In the genomic region with DNA sequence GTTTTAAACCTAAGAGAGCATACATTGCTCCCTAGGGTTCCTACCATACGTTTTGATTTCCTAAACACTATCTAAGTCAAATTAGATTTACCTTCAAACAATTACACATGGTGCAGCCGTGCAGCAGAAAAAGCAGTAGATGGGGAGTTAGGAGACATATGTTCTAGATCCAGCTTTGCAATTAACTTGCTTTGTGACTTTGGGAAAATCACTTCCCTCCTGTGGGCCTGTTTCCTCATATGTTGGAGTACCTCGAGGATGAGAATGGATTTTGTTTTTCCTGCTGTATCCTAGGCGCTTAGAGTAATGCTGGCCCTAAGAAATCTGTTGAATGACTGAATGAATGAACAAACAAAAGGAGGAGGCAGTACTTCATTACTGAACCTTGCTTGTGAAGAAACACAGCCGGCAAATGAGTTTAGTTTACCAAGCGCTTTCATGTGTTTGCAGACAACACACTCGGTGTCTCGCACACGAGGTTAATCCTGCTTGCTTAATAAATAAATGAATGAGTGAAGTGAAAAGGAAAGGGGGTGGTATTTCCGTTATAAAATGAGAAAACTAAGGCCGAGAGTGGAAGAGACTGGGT, we compare ENCODE assay signal across 8 cellular contexts. TPM values are rescaled to one million over a fixed set of nuclear protein-coding genes. Genes with fewer than 3 reads are reported as not detected.
DNase-seq lines count a peak whose midpoint lies in the region; ATAC-seq and TF ChIP-seq lines count a peak whose summit lies in the region.

No MANE protein-coding gene starts in this region.

- TF ChIP-seq CTCF in HL-60 (IDR thresholded peaks at IDR 0.05; ENCODE audit: insufficient read depth, low read length) (no peak), liver (IDR thresholded peaks at IDR 0.05; ENCODE audit: low read depth, low read length, missing input control) (no peak), upper lobe of left lung (IDR thresholded peaks at IDR 0.05) (no peak)

- 2% methylated on average over 11 of the region's 11 CpGs for WGBS in liver
- WGBS in upper lobe of left lung, 2 donors, result 3 to 5% methylated on average over 11 of the region's 11 CpGs

- H3K9me3 ChIP-seq in liver (ENCODE audit: control insufficient read depth in 4 of 4, low read length in 3 of 4) (peaks cover 0 to under 1% (median 0%) of the 10 kb centered on the region in 4 donors), upper lobe of left lung (no peaks in the 10 kb centered on the region)

- no peaks in the 10 kb centered on the region for H3K27me3 ChIP-seq in HL-60 (ENCODE audit: insufficient read depth, poor library complexity, severe bottlenecking)
- H3K27me3 ChIP-seq in liver (ENCODE audit: control insufficient read depth in 4 of 4, insufficient read depth in 4 of 4, low read length in 3 of 4), result no peaks in the 10 kb centered on the region
- H3K27me3 ChIP-seq in upper lobe of left lung, result no peaks in the 10 kb centered on the region

- H3K4me3 ChIP-seq in HL-60 (replicated peaks; ENCODE audit: insufficient read depth, low read length) (peak overlapping the region; percentile 68), liver (ENCODE audit: low read depth in 1 of 3, low read length in 3 of 3) (peak overlapping the region; percentile 83 to 94 (median 90)), upper lobe of left lung (peak overlapping the region; percentile 55 to 86 (median 68))

- no peak for TF ChIP-seq POLR2A in upper lobe of left lung (IDR thresholded peaks at IDR 0.05)

- H3K36me3 ChIP-seq in liver (ENCODE audit: control insufficient read depth in 4 of 4, insufficient read depth in 3 of 4, low read depth in 1 of 4, low read length in 3 of 4) (peaks cover 4 to 23% (median 20%) of the 10 kb centered on the region in 4 donors), upper lobe of left lung (peaks cover 7 to 28% (median 23%) of the 10 kb centered on the region in 4 donors)

- no peak for TF ChIP-seq RAD21 in liver (IDR thresholded peaks at IDR 0.05)

- ATAC-seq in upper lobe of left lung (ENCODE audit: low FRiP score in 2 of 2) (no peak), HG02571 (IDR thresholded peaks at IDR 0.05; ENCODE audit: unreplicated experiment) (no peak)

- peak overlapping the region; percentile 83 for H3K27ac ChIP-seq in HL-60 (replicated peaks)
- peak overlapping the region; percentile 93 to 96 for H3K27ac ChIP-seq in liver (ENCODE audit: low read depth in 1 of 2, low read length in 2 of 2)
- H3K27ac ChIP-seq in upper lobe of left lung, result peak overlapping the region; percentile 88 to 95 (median 92)

- peak overlapping the region; percentile 94 to 99 for H3K9ac ChIP-seq in liver (ENCODE audit: low read depth in 1 of 2, low read length in 2 of 2)

- peaks cover 6 to 40% (median 20%) of the 10 kb centered on the region in 4 donors for H3K4me1 ChIP-seq in liver (ENCODE audit: control insufficient read depth in 4 of 4, insufficient read depth in 4 of 4, low read length in 3 of 4)
- peaks cover 24 to 37% (median 35%) of the 10 kb centered on the region in 4 donors for H3K4me1 ChIP-seq in upper lobe of left lung

- TF ChIP-seq EP300 in upper lobe of left lung (IDR thresholded peaks at IDR 0.05), result no peak

- DNase-seq in NCI-H82 (lab: John Stamatoyannopoulos, UW) (peak; percentile 37), NCI-H82 treated with DMSO at 0.1 percent for 48 hours (lab: John Stamatoyannopoulos, UW; ENCODE audit: unreplicated experiment) (no peak), HL-60 (ENCODE audit: low read depth in 1 of 2, low spot score in 1 of 2) (no peak), amniotic epithelial cell (ENCODE audit: low read depth) (peak; percentile 29), upper lobe of left lung (no peak), mesenteric fat pad (ENCODE audit: low spot score) (no peak)

TF ChIP-seq in liver, 16 proteins besides CTCF, POLR2A, EP300 and RAD21:
- TF ChIP-seq TAF1 (conservative IDR thresholded peaks at IDR 0.05) (no peak), GABPA (IDR thresholded peaks at IDR 0.05 in 1 of 2, conservative IDR thresholded peaks at IDR 0.05 in 1 of 2) (no peak), HNF4A (conservative IDR thresholded peaks at IDR 0.05) (no peak), NR2F2 (IDR thresholded peaks at IDR 0.05) (no peak), HNF4G (IDR thresholded peaks at IDR 0.05) (no peak), JUND (IDR thresholded peaks at IDR 0.05) (no peak), ZBTB33 (IDR thresholded peaks at IDR 0.05) (no peak), EGR1 (IDR thresholded peaks at IDR 0.05; ENCODE audit: low read depth in 2 of 2) (no peak), FOXA2 (IDR thresholded peaks at IDR 0.05) (no peak), SP1 (IDR thresholded peaks at IDR 0.05) (no peak), MAX (IDR thresholded peaks at IDR 0.05) (no peak)
- TF ChIP-seq, protein P1, sequence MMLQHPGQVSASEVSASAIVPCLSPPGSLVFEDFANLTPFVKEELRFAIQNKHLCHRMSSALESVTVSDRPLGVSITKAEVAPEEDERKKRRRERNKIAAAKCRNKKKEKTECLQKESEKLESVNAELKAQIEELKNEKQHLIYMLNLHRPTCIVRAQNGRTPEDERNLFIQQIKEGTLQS (IDR thresholded peaks at IDR 0.05), result no peak
- TF ChIP-seq, protein P2, sequence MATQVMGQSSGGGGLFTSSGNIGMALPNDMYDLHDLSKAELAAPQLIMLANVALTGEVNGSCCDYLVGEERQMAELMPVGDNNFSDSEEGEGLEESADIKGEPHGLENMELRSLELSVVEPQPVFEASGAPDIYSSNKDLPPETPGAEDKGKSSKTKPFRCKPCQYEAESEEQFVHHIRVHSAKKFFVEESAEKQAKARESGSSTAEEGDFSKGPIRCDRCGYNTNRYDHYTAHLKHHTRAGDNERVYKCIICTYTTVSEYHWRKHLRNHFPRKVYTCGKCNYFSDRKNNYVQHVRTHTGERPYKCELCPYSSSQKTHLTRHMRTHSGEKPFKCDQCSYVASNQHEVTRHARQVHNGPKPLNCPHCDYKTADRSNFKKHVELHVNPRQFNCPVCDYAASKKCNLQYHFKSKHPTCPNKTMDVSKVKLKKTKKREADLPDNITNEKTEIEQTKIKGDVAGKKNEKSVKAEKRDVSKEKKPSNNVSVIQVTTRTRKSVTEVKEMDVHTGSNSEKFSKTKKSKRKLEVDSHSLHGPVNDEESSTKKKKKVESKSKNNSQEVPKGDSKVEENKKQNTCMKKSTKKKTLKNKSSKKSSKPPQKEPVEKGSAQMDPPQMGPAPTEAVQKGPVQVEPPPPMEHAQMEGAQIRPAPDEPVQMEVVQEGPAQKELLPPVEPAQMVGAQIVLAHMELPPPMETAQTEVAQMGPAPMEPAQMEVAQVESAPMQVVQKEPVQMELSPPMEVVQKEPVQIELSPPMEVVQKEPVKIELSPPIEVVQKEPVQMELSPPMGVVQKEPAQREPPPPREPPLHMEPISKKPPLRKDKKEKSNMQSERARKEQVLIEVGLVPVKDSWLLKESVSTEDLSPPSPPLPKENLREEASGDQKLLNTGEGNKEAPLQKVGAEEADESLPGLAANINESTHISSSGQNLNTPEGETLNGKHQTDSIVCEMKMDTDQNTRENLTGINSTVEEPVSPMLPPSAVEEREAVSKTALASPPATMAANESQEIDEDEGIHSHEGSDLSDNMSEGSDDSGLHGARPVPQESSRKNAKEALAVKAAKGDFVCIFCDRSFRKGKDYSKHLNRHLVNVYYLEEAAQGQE (IDR thresholded peaks at IDR 0.05), result no peak

RNA-seq across cellular contexts. Expression of gene MRPL50, which starts 0.6 kb away (rescaled TPM):
- total RNA-seq in liver (10 to 100 TPM in 1 of 2 donors, 1 to 10 TPM in 1; 9.0 to 11.9 TPM), upper lobe of left lung (10 to 100 TPM in 2 of 6 donors, 1 to 10 TPM in 4; 3.9 to 13.4 (median 9.2) TPM), mesenteric fat pad (10.1 TPM)
- polyA plus RNA-seq in liver, result 10 to 100 TPM in 1 of 2 donors, 1 to 10 TPM in 1; 5.7 to 12.3 TPM

RNA-seq across cellular contexts. Expression of gene ZNF189, which starts 0.8 kb away (rescaled TPM):
- total RNA-seq in liver (10 to 100 TPM; 11.4 to 16.1 TPM), upper lobe of left lung (10 to 100 TPM; 10.4 to 25.1 (median 13.4) TPM), mesenteric fat pad (21.6 TPM)
- 1 to 10 TPM; 4.4 to 5.1 TPM for polyA plus RNA-seq in liver

RNA-seq across cellular contexts. Expression of gene BAAT, which starts 13.0 kb away (rescaled TPM):
- total RNA-seq in liver (100 to 1,000 TPM in 1 of 2 donors, 10 to 100 TPM in 1; 31.9 to 167 TPM), upper lobe of left lung (1 to 10 TPM in 2 of 6 donors, not detected in 4; 1.7 to 3.3 TPM), mesenteric fat pad (not detected)
- 100 to 1,000 TPM; 136 to 275 TPM for polyA plus RNA-seq in liver

RNA-seq across cellular contexts. Expression of gene ALDOB, which starts 37.7 kb away (rescaled TPM):
- total RNA-seq in liver, result 1,000 to 10,000 TPM in 1 of 2 donors, 100 to 1,000 TPM in 1; 527 to 1,744 TPM
- 1,000 to 10,000 TPM; 1,872 to 2,132 TPM for polyA plus RNA-seq in liver
- 1 to 10 TPM in 2 of 6 donors, not detected in 4; 1.3 to 1.8 TPM for total RNA-seq in upper lobe of left lung
- 4.7 TPM for total RNA-seq in mesenteric fat pad

Comparison
In these comparisons a context has a peak if more than half of its experiments do, and no peak if none do; other contexts are left out.
1. DNase-seq: peak in NCI-H82 (single experiment) and amniotic epithelial cell (single experiment); none in NCI-H82 treated with DMSO at 0.1 percent for 48 hours (single experiment), HL-60 (0 of 2), upper lobe of left lung (0 of 2) and mesenteric fat pad (single experiment).
2. RNA of gene BAAT, which starts 13.0 kb away (total RNA-seq): 31.9 to 167 TPM in liver; 1.7 to 3.3 TPM in upper lobe of left lung and not detected in mesenteric fat pad (single experiment); every median in the first group is over 4 times any median in the second.
3. Peak in every context shown above with its lines, with median percentiles within 50 percentile points of each other: H3K27ac ChIP-seq and H3K4me3 ChIP-seq.